8 cellular contexts compared by ENCODE assay signal in genomic region chr2:144516417-144516980, GRCh38. TPM values are rescaled to one million over a fixed set of nuclear protein-coding genes. Genes with fewer than 3 reads are reported as not detected.
A peak's percentile ranks its signal among the peaks of the same experiment; 100 is the strongest.
DNase-seq lines count a peak whose midpoint lies in the region; ATAC-seq and TF ChIP-seq lines count a peak whose summit lies in the region.

No MANE protein-coding gene starts in this region.

- ATAC-seq in HG02763 (IDR thresholded peaks at IDR 0.05; ENCODE audit: unreplicated experiment), result peak; percentile 12

- H3K36me3 ChIP-seq in esophagus muscularis mucosa (no peaks in the 10 kb centered on the region), neural progenitor cell (no peaks in the 10 kb centered on the region)

- peak overlapping the region; percentile 68 for H3K9ac ChIP-seq in neural progenitor cell

- peaks cover 2% of the 10 kb centered on the region for H3K36me3 Mint-ChIP-seq in T-helper 1 cell treated with Interleukin-12 subunit alpha and Interleukin-12 subunit beta and Interleukin-4 antibody, amounts not matched to agents 30 μg/mL and 1 μg/mL, for 36 hours (ENCODE audit: low read depth)
- peaks cover 8% of the 10 kb centered on the region for H3K36me3 Mint-ChIP-seq in neural progenitor cell

- H2AFZ ChIP-seq in neural progenitor cell (replicated peaks), result no peak overlapping the region

- no peaks in the 10 kb centered on the region for H3K9me3 Mint-ChIP-seq in T-helper 1 cell treated with Interleukin-12 subunit alpha and Interleukin-12 subunit beta and Interleukin-4 antibody, amounts not matched to agents 30 μg/mL and 1 μg/mL, for 36 hours
- H3K9me3 Mint-ChIP-seq in neural progenitor cell, result peaks cover 2% of the 10 kb centered on the region

- TF ChIP-seq POLR2A in esophagus muscularis mucosa (IDR thresholded peaks at IDR 0.05; ENCODE audit: low read depth), result no peak

- H3K4me3 Mint-ChIP-seq in T-helper 1 cell treated with Interleukin-12 subunit alpha and Interleukin-12 subunit beta and Interleukin-4 antibody, amounts not matched to agents 30 μg/mL and 1 μg/mL, for 36 hours, result peak overlapping the region; percentile 84
- H3K4me3 Mint-ChIP-seq in neural progenitor cell, result peak overlapping the region; percentile 93

- H3K4me2 ChIP-seq in neural progenitor cell, result peak overlapping the region; percentile 96

- H3K27me3 ChIP-seq in esophagus muscularis mucosa (peaks cover 0 to 92% (median 30%) of the 10 kb centered on the region in 4 donors), neural progenitor cell (no peaks in the 10 kb centered on the region)

- H3K4me1 Mint-ChIP-seq in T-helper 1 cell treated with Interleukin-12 subunit alpha and Interleukin-12 subunit beta and Interleukin-4 antibody, amounts not matched to agents 30 μg/mL and 1 μg/mL, for 36 hours (ENCODE audit: low read depth), result peaks cover 12% of the 10 kb centered on the region
- H3K4me1 Mint-ChIP-seq in neural progenitor cell, result peaks cover 52% of the 10 kb centered on the region

- DNase-seq in DMS53 (lab: John Stamatoyannopoulos, UW) (peak; percentile 6), DMS53 treated with DMSO at 0.1 percent for 48 hours (lab: John Stamatoyannopoulos, UW; ENCODE audit: unreplicated experiment) (no peak), esophagus muscularis mucosa (ENCODE audit: extremely low spot score) (no peak), neural progenitor cell (ENCODE audit: low spot score) (peak; percentile 50), HuH-7.5 (ENCODE audit: low spot score) (no peak), ecto neural progenitor cell (ENCODE audit: low spot score) (no peak)

- peaks cover 69% of the 10 kb centered on the region for H3F3A ChIP-seq in neural progenitor cell (ENCODE audit: low read depth)

- H3K27ac ChIP-seq in esophagus muscularis mucosa (replicated peaks in 1 of 4) (peak overlapping the region; percentile 87 to 90 (median 89)), neural progenitor cell (peak overlapping the region; percentile 85)

- no peak for TF ChIP-seq CTCF in esophagus muscularis mucosa (IDR thresholded peaks at IDR 0.05)
- TF ChIP-seq CTCF in neural progenitor cell (IDR thresholded peaks at IDR 0.05), result no peak

- H4K20me1 ChIP-seq in neural progenitor cell (ENCODE audit: low read depth), result peaks cover 36% of the 10 kb centered on the region

- peak overlapping the region; percentile 70 for H3K27ac Mint-ChIP-seq in T-helper 1 cell treated with Interleukin-12 subunit alpha and Interleukin-12 subunit beta and Interleukin-4 antibody, amounts not matched to agents 30 μg/mL and 1 μg/mL, for 36 hours
- H3K27ac Mint-ChIP-seq in neural progenitor cell, result peak overlapping the region; percentile 99

- WGBS in esophagus muscularis mucosa, result under 1% methylated on average over 9 of the region's 57 CpGs

- TF ChIP-seq EP300 in esophagus muscularis mucosa (IDR thresholded peaks at IDR 0.05), result no peak

- H3K27me3 Mint-ChIP-seq in T-helper 1 cell treated with Interleukin-12 subunit alpha and Interleukin-12 subunit beta and Interleukin-4 antibody, amounts not matched to agents 30 μg/mL and 1 μg/mL, for 36 hours (ENCODE audit: low read depth), result peaks cover 56% of the 10 kb centered on the region
- peaks cover 3% of the 10 kb centered on the region for H3K27me3 Mint-ChIP-seq in neural progenitor cell (ENCODE audit: insufficient read depth, low read depth)

- peaks cover 85% of the 10 kb centered on the region for H3K79me2 ChIP-seq in neural progenitor cell (ENCODE audit: low read depth)

- H3K9me3 ChIP-seq in esophagus muscularis mucosa (no peaks in the 10 kb centered on the region), neural progenitor cell (ENCODE audit: low read depth) (no peaks in the 10 kb centered on the region)

- intact Hi-C loops in esophagus muscularis mucosa (cut with DNase I), result loop anchor here (10.0 kb wide), 1 partner anchor 62 kb away; no protein-coding TSS in a partner anchor

- H3K4me1 ChIP-seq in esophagus muscularis mucosa (peaks cover 16 to 38% (median 27%) of the 10 kb centered on the region in 4 donors), neural progenitor cell (peaks cover 49% of the 10 kb centered on the region)

- H3K4me3 ChIP-seq in esophagus muscularis mucosa (peak overlapping the region; percentile 64 to 82 (median 69)), neural progenitor cell (peak overlapping the region; percentile 75)

RNA-seq across cellular contexts. Expression of gene ZEB2, which starts 3.4 kb away (rescaled TPM):
- 10 to 100 TPM; 41.2 to 68.3 (median 55.7) TPM for total RNA-seq in esophagus muscularis mucosa
- total RNA-seq in neural progenitor cell (ENCODE audit: low replicate concordance), result 72.9 and 106 TPM in 2 replicates

Comparison
In these comparisons a context has a peak if more than half of its experiments do, and no peak if none do; other contexts are left out.
1. DNase-seq: peak in DMS53 (single experiment) and neural progenitor cell (single experiment); none in DMS53 treated with DMSO at 0.1 percent for 48 hours (single experiment), esophagus muscularis mucosa (single experiment), HuH-7.5 (single experiment) and ecto neural progenitor cell (single experiment).